ENCODE assay signal across 8 cellular contexts in the genomic region with DNA sequence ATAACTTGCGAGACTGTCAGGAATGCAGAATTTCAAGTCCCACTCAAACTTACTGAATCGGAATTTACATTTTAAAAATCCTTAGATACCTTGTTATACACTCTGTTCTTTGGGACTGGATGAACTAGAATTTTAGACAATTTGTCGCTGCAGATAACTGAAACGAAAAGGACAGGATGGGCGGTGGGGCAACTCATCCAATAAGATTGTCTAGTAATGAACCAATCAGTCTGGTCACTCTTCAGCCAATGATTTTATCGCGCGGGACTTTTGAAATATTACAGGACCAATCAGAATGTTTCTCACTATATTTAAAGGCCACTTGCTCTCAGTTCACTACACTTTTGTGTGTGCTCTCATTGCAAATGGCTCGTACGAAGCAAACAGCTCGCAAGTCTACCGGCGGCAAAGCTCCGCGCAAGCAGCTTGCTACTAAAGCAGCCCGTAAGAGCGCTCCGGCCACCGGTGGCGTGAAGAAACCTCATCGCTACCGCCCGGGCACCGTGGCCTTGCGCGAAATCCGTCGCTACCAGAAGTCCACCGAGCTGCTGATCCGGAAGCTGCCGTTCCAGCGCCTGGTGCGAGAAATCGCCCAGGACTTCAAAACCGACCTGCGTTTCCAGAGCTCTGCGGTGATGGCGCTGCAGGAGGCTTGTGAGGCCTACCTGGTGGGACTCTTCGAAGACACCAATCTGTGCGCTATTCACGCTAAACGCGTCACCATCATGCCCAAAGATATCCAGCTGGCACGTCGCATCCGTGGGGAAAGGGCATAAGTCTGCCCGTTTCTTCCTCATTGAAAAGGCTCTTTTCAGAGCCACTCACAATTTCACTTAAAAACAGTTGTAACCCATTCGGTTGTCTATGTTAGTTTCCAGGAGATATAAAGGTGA. TPM values are rescaled to one million over a fixed set of nuclear protein-coding genes. Genes with fewer than 3 reads are reported as not detected.
DNase-seq lines count a peak whose midpoint lies in the region; ATAC-seq and TF ChIP-seq lines count a peak whose summit lies in the region.

No MANE protein-coding gene starts in this region.

- peak; percentile 44 for ATAC-seq in GM19035 (IDR thresholded peaks at IDR 0.05; ENCODE audit: unreplicated experiment)
- peak; percentile 54 for ATAC-seq in HG03354 (IDR thresholded peaks at IDR 0.05; ENCODE audit: poor library complexity, severe bottlenecking, unreplicated experiment)

- no peaks in the 10 kb centered on the region for H3K4me1 ChIP-seq in uterus

- TF ChIP-seq POLR2A in uterus (IDR thresholded peaks at IDR 0.05): peak; percentile 83 to 95

- H3K4me3 ChIP-seq in AG10803 (ENCODE audit: low read length): peak overlapping the region; percentile 60
- peak overlapping the region; percentile 57 for H3K4me3 ChIP-seq in fibroblast of the aortic adventitia (ENCODE audit: low read depth, low read length)
- H3K4me3 ChIP-seq in uterus: peak overlapping the region; percentile 53 to 56

- intact Hi-C loops in uterus (cut with DNase I; ENCODE audit: low total_unique reads): no loop called here

- H3K9me3 ChIP-seq in uterus: no peaks in the 10 kb centered on the region

- TF ChIP-seq CTCF in AG10803 (conservative IDR thresholded peaks at IDR 0.05; ENCODE audit: low read length) (peak; percentile 23), fibroblast of the aortic adventitia (IDR thresholded peaks at IDR 0.05; ENCODE audit: insufficient read depth, low read length) (peak; percentile 14), uterus (IDR thresholded peaks at IDR 0.05) (peak in 1 of 4 experiments; percentile 6)

- H3K27me3 ChIP-seq in uterus: no peaks in the 10 kb centered on the region

- H3K36me3 ChIP-seq in uterus: no peaks in the 10 kb centered on the region

- DNase-seq in AG10803 (ENCODE audit: low read depth): peak; percentile 88
- DNase-seq in OCI-M2 (lab: John Stamatoyannopoulos, UW; ENCODE audit: unreplicated experiment): peak; percentile 98
- DNase-seq in activated effector memory CD4-positive, alpha-beta T cell treated with anti-CD3 and anti-CD28 coated beads, Interleukin-2, amount 50 U/mL, for 16 hours: peak; percentile 85
- peak; percentile 96 for DNase-seq in fibroblast of the aortic adventitia (ENCODE audit: low read depth)
- DNase-seq in nucleus accumbens (lab: John Stamatoyannopoulos, UW): peak in 48 of 56 donors; percentile 5 to 86 (median 52)
- DNase-seq in uterus: peak; percentile 62 to 93

- H3K27ac ChIP-seq in uterus: peak overlapping the region; percentile 94 to 96

RNA-seq across cellular contexts. Expression of a gene that starts 41.9 kb away (rescaled TPM):
- total RNA-seq in fibroblast of the aortic adventitia (ENCODE audit: low replicate concordance): 7.4 and 9.0 TPM in 2 replicates
- 1 to 10 TPM; 1.2 to 8.4 (median 6.2) TPM for total RNA-seq in uterus

Comparison
In these comparisons a context has a peak if more than half of its experiments do, and no peak if none do; other contexts are left out.
1. Peak in every context shown above with its lines: DNase-seq, ATAC-seq, H3K4me3 ChIP-seq and H3K27ac ChIP-seq.